Comparison of ENCODE assay signal across 8 cellular contexts in the genomic region with DNA sequence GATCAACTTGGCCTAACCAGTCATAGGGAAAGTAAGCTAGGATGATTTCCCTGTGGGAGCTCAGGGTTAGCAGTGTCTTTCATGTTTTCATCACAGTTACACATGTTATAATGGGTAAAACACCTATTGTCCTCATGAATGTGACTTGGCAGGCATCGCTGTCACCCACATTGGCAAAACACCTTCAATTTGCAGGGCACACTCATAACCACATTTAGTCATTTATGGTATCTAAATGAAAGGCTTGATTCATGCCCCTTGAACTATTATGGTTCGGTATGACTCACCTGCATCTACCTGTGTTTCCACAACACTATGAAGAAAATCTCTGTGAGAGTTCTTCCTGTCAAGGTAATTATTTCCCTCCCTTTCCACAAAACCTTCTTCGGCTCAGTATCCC. TPM values are rescaled to one million over a fixed set of nuclear protein-coding genes. Genes with fewer than 3 reads are reported as not detected.
A peak's percentile ranks its signal among the peaks of the same experiment; 100 is the strongest.
DNase-seq lines count a peak whose midpoint lies in the region; ATAC-seq and TF ChIP-seq lines count a peak whose summit lies in the region.

No MANE protein-coding gene starts in this region.

- CTCF ChIA-PET in activated B cell treated with CpG ODN at 0.5 μM for 24 hours (lab: Charles Lee): interaction anchor here (0.6 to 8.0 kb wide), 13 partner anchors 7 to 102 kb away, joined by 3 to 142 read pairs (median 4); partner anchors contain the start of genes FRK and NT5DC1

- POLR2A ChIA-PET in activated B cell treated with CpG ODN at 0.5 μM for 24 hours (lab: Charles Lee): interaction anchor here (0.9 to 3.6 kb wide), 3 partner anchors 76 to 89 kb away, joined by 5 to 29 read pairs (median 14); partner anchors contain the start of gene NT5DC1

- DNase-seq in activated B cell treated with CpG ODN at 0.5 μM for 24 hours (no peak), NCI-H2171 treated with DMSO at 0.1 percent for 48 hours (lab: John Stamatoyannopoulos, UW) (no peak), occipital lobe (lab: John Stamatoyannopoulos, UW) (no peak), iPS-NIHi7 (ENCODE audit: extremely low spot score) (no peak), iPS-NIHi11 (ENCODE audit: low spot score) (no peak)
- peak; percentile 77 for DNase-seq in stimulated activated CD4-positive, alpha-beta T cell treated with anti-CD3 and anti-CD28 coated beads, Interleukin-1b, Interleukin-23, amount 100 ng/mL, for 48 hours

- H3K9me3 Mint-ChIP-seq in activated B cell treated with CpG ODN at 0.5 μM for 24 hours: peaks cover 2% of the 10 kb centered on the region

- ATAC-seq in GM19043 (IDR thresholded peaks at IDR 0.05; ENCODE audit: low read depth, unreplicated experiment) (peak; percentile 40), HG02938 (IDR thresholded peaks at IDR 0.05; ENCODE audit: unreplicated experiment) (peak; percentile 58), activated B cell treated with CpG ODN at 0.5 μM for 24 hours (ENCODE audit: low read depth) (peak; percentile 43)

- H3K27me3 Mint-ChIP-seq in activated B cell treated with CpG ODN at 0.5 μM for 24 hours: peaks cover 2% of the 10 kb centered on the region

- no peak for TF ChIP-seq CTCF in activated B cell treated with CpG ODN at 0.5 μM for 24 hours (IDR thresholded peaks at IDR 0.05)

- H3K4me1 Mint-ChIP-seq in activated B cell treated with CpG ODN at 0.5 μM for 24 hours: peaks cover 38% of the 10 kb centered on the region

- H3K27ac Mint-ChIP-seq in activated B cell treated with CpG ODN at 0.5 μM for 24 hours: no peak overlapping the region

- intact Hi-C loops in activated B cell treated with CpG ODN at 0.5 μM for 24 hours (cut with micrococcal nuclease): loop anchor here (1.0 to 10.0 kb wide), 5 partner anchors 8 to 453 kb away; partner anchors contain the start of gene CALHM6

- no peaks in the 10 kb centered on the region for H3K36me3 Mint-ChIP-seq in activated B cell treated with CpG ODN at 0.5 μM for 24 hours (ENCODE audit: low read depth)

- H3K4me3 Mint-ChIP-seq in activated B cell treated with CpG ODN at 0.5 μM for 24 hours: no peak overlapping the region

RNA-seq across cellular contexts. Expression of gene FRK, which starts 49.2 kb away (rescaled TPM):
- total RNA-seq in activated B cell treated with CpG ODN at 0.5 μM for 24 hours (0.31 and 0.37 TPM in 2 replicates), occipital lobe (0.31 TPM)
